Comparison of ENCODE assay signal across 8 cellular contexts in the genomic region with DNA sequence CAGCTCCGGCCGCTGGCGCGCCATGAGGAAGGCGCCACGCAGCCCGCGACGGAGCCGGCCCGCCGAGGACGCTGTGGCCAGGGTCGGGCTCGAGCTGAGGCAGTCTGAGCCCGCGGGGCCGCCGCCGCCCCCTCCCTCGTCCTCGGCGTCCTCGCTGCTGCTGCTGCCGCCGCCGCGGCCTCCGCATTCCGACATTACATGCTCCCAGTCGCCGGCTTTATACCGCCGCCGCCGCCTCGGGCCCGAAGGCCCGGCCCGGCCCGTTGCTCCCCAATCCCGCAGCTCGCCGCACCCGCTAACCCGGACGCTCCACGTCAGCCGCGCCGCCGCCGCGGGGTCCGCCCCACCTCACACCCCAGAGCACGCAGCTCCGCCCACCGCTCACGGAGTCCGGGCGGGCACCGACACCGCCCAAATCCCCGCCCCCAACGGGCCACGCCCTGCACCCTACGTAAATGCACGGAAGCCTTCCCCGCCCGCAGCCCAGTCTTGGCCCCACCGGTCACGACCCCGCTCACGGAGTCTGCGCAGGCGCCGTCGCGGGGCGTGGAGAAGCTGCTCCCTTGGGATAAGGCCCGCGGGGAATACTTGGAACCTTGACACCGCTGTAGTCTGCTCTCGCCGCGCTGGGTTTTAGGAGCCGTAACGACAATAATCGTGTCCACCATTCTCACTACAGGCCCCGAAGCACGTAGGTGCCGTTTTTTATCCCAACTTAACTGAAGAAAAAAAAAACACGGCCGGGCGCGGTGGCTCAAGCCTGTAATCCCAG.
DNase-seq lines count a peak whose midpoint lies in the region; ATAC-seq and TF ChIP-seq lines count a peak whose summit lies in the region.

A gene with protein sequence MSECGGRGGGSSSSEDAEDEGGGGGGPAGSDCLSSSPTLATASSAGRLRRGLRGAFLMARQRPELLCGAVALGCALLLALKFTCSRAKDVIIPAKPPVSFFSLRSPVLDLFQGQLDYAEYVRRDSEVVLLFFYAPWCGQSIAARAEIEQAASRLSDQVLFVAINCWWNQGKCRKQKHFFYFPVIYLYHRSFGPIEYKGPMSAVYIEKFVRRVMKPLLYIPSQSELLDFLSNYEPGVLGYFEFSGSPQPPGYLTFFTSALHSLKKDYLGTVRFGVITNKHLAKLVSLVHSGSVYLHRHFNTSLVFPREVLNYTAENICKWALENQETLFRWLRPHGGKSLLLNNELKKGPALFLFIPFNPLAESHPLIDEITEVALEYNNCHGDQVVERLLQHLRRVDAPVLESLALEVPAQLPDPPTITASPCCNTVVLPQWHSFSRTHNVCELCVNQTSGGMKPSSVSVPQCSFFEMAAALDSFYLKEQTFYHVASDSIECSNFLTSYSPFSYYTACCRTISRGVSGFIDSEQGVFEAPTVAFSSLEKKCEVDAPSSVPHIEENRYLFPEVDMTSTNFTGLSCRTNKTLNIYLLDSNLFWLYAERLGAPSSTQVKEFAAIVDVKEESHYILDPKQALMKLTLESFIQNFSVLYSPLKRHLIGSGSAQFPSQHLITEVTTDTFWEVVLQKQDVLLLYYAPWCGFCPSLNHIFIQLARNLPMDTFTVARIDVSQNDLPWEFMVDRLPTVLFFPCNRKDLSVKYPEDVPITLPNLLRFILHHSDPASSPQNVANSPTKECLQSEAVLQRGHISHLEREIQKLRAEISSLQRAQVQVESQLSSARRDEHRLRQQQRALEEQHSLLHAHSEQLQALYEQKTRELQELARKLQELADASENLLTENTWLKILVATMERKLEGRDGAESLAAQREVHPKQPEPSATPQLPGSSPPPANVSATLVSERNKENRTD (minus strand): TSS at position 322 of the 772 bp plus-strand sequence. CDS start 127 bp downstream, at position 195.

- TF ChIP-seq CTCF in AG09309 (IDR thresholded peaks at IDR 0.05; ENCODE audit: control insufficient read depth, insufficient read depth, low read depth, low read length, missing control alignments) = no peak

- peak within 1 kb of the TSS; percentile 97 for H3K4me3 ChIP-seq in AG09309 (ENCODE audit: control insufficient read depth, low read depth, low read length)

- peak; percentile 90 for ATAC-seq in GM19025 (IDR thresholded peaks at IDR 0.05; ENCODE audit: low read depth, unreplicated experiment)
- peak; percentile 84 for ATAC-seq in HG03342 (IDR thresholded peaks at IDR 0.05; ENCODE audit: unreplicated experiment)
- ATAC-seq in activated CD4-positive, CD25-positive, alpha-beta regulatory T cell treated with anti-CD3 and anti-CD28 coated beads, Interleukin-2, amount 50 U/mL, for 24 hours = peak; percentile 94 to 95

- DNase-seq in AG09309 (ENCODE audit: low read depth) (peak; percentile 88), NCI-H446 (lab: John Stamatoyannopoulos, UW) (peak; percentile 95 to 99), cerebellar cortex (ENCODE audit: low spot score) (peak; percentile 97), islet precursor cell (peak; percentile 99)
- peak; percentile 97 to 100 (median 99) for DNase-seq in stimulated activated CD4-positive, alpha-beta T cell treated with anti-CD3 and anti-CD28 coated beads, Interleukin-12 subunit alpha, Interleukin-12 subunit beta, amount 100 ng/mL, for 48 hours (ENCODE audit: low read depth in 2 of 3, low spot score in 1 of 3)

Comparison
In these comparisons a context has a peak if more than half of its experiments do, and no peak if none do; other contexts are left out.
1. Peak in every context shown above with its lines: DNase-seq, ATAC-seq and H3K4me3 ChIP-seq.